9 cellular contexts compared by ENCODE assay signal in the genomic region with DNA sequence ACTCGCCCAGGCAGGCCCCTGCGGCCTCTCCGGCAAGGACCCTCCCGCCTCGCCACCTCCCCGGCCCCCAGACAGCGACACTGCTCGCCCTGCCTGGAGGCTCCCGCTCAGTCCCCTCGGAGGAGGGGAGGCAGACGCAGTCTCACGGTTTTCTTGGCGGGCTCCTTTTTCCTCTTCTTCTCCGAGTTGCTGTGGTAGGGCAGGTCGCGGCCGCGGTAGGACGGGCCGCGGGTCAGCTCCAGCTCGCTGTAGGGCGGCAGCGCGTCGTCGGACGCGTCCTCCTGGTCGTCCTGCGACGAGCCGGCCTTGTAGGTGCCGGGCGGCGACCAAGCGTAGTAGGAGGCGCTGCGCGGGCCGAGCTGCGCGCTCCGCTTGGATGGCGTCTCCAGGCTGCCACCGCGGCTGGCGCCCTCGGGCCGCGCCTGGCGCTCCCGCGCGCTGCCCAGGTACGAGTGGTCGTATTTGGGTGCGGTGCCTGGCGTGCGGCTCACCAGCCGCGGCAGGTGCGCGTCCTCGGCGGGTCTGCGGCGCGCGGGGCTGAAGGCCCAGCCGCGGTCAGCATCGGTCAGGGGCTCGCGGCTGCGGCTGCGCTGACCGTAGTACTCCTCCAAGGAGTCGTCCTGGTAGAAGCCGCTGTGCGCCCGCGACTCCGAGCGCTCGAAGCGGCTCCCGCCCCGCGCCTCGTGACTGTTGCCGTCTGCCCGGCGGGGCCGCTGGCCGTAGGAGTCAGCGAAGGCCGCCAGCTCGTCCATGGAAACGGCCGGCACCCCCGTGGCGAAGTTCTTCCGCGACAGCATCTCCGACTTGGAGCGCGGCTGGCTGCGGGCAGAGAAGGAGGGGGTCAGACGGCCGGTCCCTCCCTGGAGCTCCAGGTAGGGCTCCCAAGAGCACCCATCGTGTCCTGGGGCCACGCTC. TPM values are rescaled to one million over a fixed set of nuclear protein-coding genes. Genes with fewer than 3 reads are reported as not detected.
A peak's percentile ranks its signal among the peaks of the same experiment; 100 is the strongest.
DNase-seq lines count a peak whose midpoint lies in the region; ATAC-seq and TF ChIP-seq lines count a peak whose summit lies in the region.
"Had no signal": no experiment of that assay in that cellular context is flagged by ENCODE, and none has a peak within 500 bp of the region (broad histone marks: within the 10 kb centered on the region; RNA-seq: fewer than 3 reads in every experiment).

No MANE protein-coding gene starts in this region.

- DNase-seq in GM23338 (ENCODE audit: low spot score) (peak; percentile 79), adipocyte (ENCODE audit: low read depth) (no peak), foreskin melanocyte (no peak), immature natural killer cell (no peak), lower leg skin (ENCODE audit: low spot score in 2 of 2) (no peak)
- DNase-seq: NCI-H1417 had no signal

- H2AFZ ChIP-seq in GM23338: peak overlapping the region; percentile 100

- H3K9me2 ChIP-seq in GM23338 (ENCODE audit: insufficient read depth): peaks cover 5% of the 10 kb centered on the region; the same call in 1 of the 2 replicates

- no peaks in the 10 kb centered on the region; the same call in 1 of the 2 replicates for H4K20me1 ChIP-seq in GM23338 (replicated peaks; ENCODE audit: insufficient read depth)

- H3K4me3 ChIP-seq in GM23338: peak overlapping the region; percentile 64
- peak overlapping the region; percentile 41 for H3K4me3 ChIP-seq in adipocyte (ENCODE audit: low read length)
- peak overlapping the region; percentile 62; the same call in 1 of the 2 replicates for H3K4me3 ChIP-seq in iPS-20b (ENCODE audit: low read length)
- peak overlapping the region in 5 of 7 experiments; percentile 6 to 23 (median 15) for H3K4me3 ChIP-seq in skin epidermis
- H3K4me3 ChIP-seq in lower leg skin (ENCODE audit: low read depth, poor library complexity, severe bottlenecking): no peak overlapping the region

- H3K4me2 ChIP-seq in GM23338: peak overlapping the region; percentile 90

- no peaks in the 10 kb centered on the region; the same call in 1 of the 2 replicates for H3K36me3 ChIP-seq in GM23338 (ENCODE audit: insufficient read depth)
- no peaks in the 10 kb centered on the region for H3K36me3 ChIP-seq in adipocyte (ENCODE audit: control insufficient read depth, insufficient read depth, low read length, severe bottlenecking)
- H3K36me3 ChIP-seq in iPS-20b (ENCODE audit: insufficient read depth, low read depth, low read length): no peaks in the 10 kb centered on the region

- intact Hi-C loops in lower leg skin (cut with DNase I; ENCODE audit: low total_unique reads): no loop called here

- H3K4me3 Mint-ChIP-seq in GM23338 (peak overlapping the region; percentile 78), immature natural killer cell (peak overlapping the region in 1 of 5 donors; percentile 52)

- H3K4me1 ChIP-seq in GM23338 (ENCODE audit: insufficient read depth) (peaks cover 8% of the 10 kb centered on the region), adipocyte (ENCODE audit: control insufficient read depth, insufficient read depth, low read length) (no peaks in the 10 kb centered on the region), iPS-20b (ENCODE audit: insufficient read depth, low read length) (peaks cover 5% of the 10 kb centered on the region)

- H3K27ac Mint-ChIP-seq in GM23338 (no peak overlapping the region), immature natural killer cell (no peak overlapping the region)

- peaks cover 3% of the 10 kb centered on the region for H3K9me3 ChIP-seq in adipocyte (ENCODE audit: control insufficient read depth, low read length)
- no peaks in the 10 kb centered on the region for H3K9me3 ChIP-seq in iPS-20b (ENCODE audit: insufficient read depth, low read depth, low read length)

- H3K27me3 Mint-ChIP-seq in GM23338 (ENCODE audit: insufficient read depth, low read depth, poor library complexity) (peaks cover 46% of the 10 kb centered on the region), immature natural killer cell (ENCODE audit: low read depth in 3 of 3) (peaks cover 13 to 22% (median 14%) of the 10 kb centered on the region in 3 donors)

- H3K27me3 ChIP-seq in GM23338 (ENCODE audit: insufficient read depth) (peaks cover 54% of the 10 kb centered on the region), adipocyte (replicated peaks; ENCODE audit: control insufficient read depth, insufficient read depth, low read length) (peaks cover 53% of the 10 kb centered on the region), iPS-20b (ENCODE audit: insufficient read depth, low read length) (peaks cover 67% of the 10 kb centered on the region)

- H3K9me3 Mint-ChIP-seq in GM23338 (no peaks in the 10 kb centered on the region; the same call in 2 of the 3 replicates), immature natural killer cell (no peaks in the 10 kb centered on the region)

- ATAC-seq in GM23338 (peak; percentile 88), GM21515 (IDR thresholded peaks at IDR 0.05; ENCODE audit: unreplicated experiment) (no peak)

- H3K4me1 Mint-ChIP-seq in GM23338 (peaks cover 23% of the 10 kb centered on the region), immature natural killer cell (no peaks in the 10 kb centered on the region)

- 0 out of 2 replicates have a peak, but pooled peaks cover 9% of the 10 kb centered on the region for H3F3A ChIP-seq in GM23338 (replicated peaks; ENCODE audit: low read depth)

- 10% methylated on average over 33 to 34 of the region's 113 CpGs for WGBS in lower leg skin, 2 donors

- H3K9ac ChIP-seq in adipocyte (ENCODE audit: low read length): no peak overlapping the region
- peak overlapping the region; percentile 38; the same call in 1 of the 2 replicates for H3K9ac ChIP-seq in iPS-20b (ENCODE audit: low read depth, low read length)

- no peaks in the 10 kb centered on the region for H3K79me2 ChIP-seq in GM23338 (replicated peaks; ENCODE audit: insufficient read depth)

- H3K36me3 Mint-ChIP-seq in GM23338 (ENCODE audit: low read depth): no peaks in the 10 kb centered on the region
- H3K36me3 Mint-ChIP-seq in immature natural killer cell: no peaks in the 10 kb centered on the region

- no peak for TF ChIP-seq POLR2A in lower leg skin (IDR thresholded peaks at IDR 0.05)

- H3K27ac ChIP-seq in GM23338 (ENCODE audit: low read depth) (no peak overlapping the region), iPS-20b (ENCODE audit: low read length) (no peak overlapping the region), skin epidermis (no peak overlapping the region)

- TF ChIP-seq CTCF in GM23338 (conservative IDR thresholded peaks at IDR 0.05; ENCODE audit: low read depth in 2 of 2) (peak in 1 of 2 experiments; percentile 17; a peak in 1 of 4 replicates), lower leg skin (IDR thresholded peaks at IDR 0.05) (no peak)

TF ChIP-seq in GM23338, 12 proteins besides CTCF, POLR2A, EP300 and RAD21:
- no peak for TF ChIP-seq POLR2AphosphoS5 (IDR thresholded peaks at IDR 0.05; ENCODE audit: low read depth)
- TF ChIP-seq STAT1 (IDR thresholded peaks at IDR 0.05; ENCODE audit: unreplicated experiment): no peak
- no peak for TF ChIP-seq EZH2phosphoT487 (IDR thresholded peaks at IDR 0.05; ENCODE audit: unreplicated experiment)
- TF ChIP-seq EZH2 (IDR thresholded peaks at IDR 0.05; ENCODE audit: low read depth, unreplicated experiment): peak; percentile 70

RNA-seq across cellular contexts. Expression of gene TADA1, which starts 44.8 kb away (rescaled TPM):
- total RNA-seq in GM23338 (2014; rRNA removed; shearing (Covaris generic)): 20.6 and 21.8 TPM in 2 replicates
- 17.8 and 22.0 TPM in 2 replicates for polyA plus RNA-seq in GM23338 (2016; fragmentation: Nextera tagmentation; extraction: Ambion mirVana)
- polyA plus RNA-seq in immature natural killer cell: 10 to 100 TPM; 14.4 to 16.6 (median 16.3) TPM
- 10 to 100 TPM in 3 of 4 donors, 1 to 10 TPM in 1; 9.5 to 18.2 (median 15.1) TPM for total RNA-seq in lower leg skin

RNA-seq across cellular contexts. Expression of gene ILDR2, which starts 54.5 kb away (rescaled TPM):
- total RNA-seq in GM23338 (2014; rRNA removed; shearing (Covaris generic)): 1.0 and 2.4 TPM in 2 replicates
- polyA plus RNA-seq in GM23338 (2016; fragmentation: Nextera tagmentation; extraction: Ambion mirVana) (0.12 and 0.27 TPM in 2 replicates), immature natural killer cell (1 to 10 TPM in 1 of 3 donors, not detected in 2; 1.9 TPM)
- total RNA-seq in lower leg skin: under 1 TPM in 3 of 4 donors, not detected in 1; 0.29 to 0.46 (median 0.42) TPM
